Comparison of ENCODE assay signal across 16 cellular contexts in genomic region chr3:166205158-166205557, GRCh38.
A peak's percentile ranks its signal among the peaks of the same experiment; 100 is the strongest.
DNase-seq lines count a peak whose midpoint lies in the region; ATAC-seq and TF ChIP-seq lines count a peak whose summit lies in the region.
"Had no signal": no experiment of that assay in that cellular context is flagged by ENCODE, and none has a peak within 500 bp of the region (broad histone marks: within the 10 kb centered on the region; RNA-seq: fewer than 3 reads in every experiment).

No MANE protein-coding gene starts in this region.

- H3K36me3 Mint-ChIP-seq in activated CD8-positive, alpha-beta T cell treated with anti-CD3 and anti-CD28 coated beads for 36 hours (ENCODE audit: low read depth) = no peaks in the 10 kb centered on the region
- H3K36me3 Mint-ChIP-seq: CD4-positive, CD25-positive, alpha-beta regulatory T cell; CD8-positive, alpha-beta T cell had no signal

- H3K27me3 ChIP-seq in PC-3 (ENCODE audit: low read length) (no peaks in the 10 kb centered on the region), sigmoid colon (no peaks in the 10 kb centered on the region)

- ATAC-seq in PC-3 (peak; percentile 38; the same call in 1 of the 2 replicates), left colon (peak; percentile 61)
- ATAC-seq in activated CD8-positive, alpha-beta T cell treated with anti-CD3 and anti-CD28 coated beads for 36 hours = no peak
- ATAC-seq: CD8-positive, alpha-beta T cell; GM12878 had no signal

- no TSS peak for BruUV-seq in PC-3 (replicated peaks; lab: Mats Ljungman, UMichigan)

- H3K9me2 ChIP-seq in PC-3 (replicated peaks; ENCODE audit: low read length) = no peaks in the 10 kb centered on the region

- H4K20me1 ChIP-seq in PC-3 (ENCODE audit: low read length) = no peaks in the 10 kb centered on the region

- 15 to 51% methylated on average over 7 of the region's 7 CpGs for WGBS in sigmoid colon, 2 donors

- H3K4me1 ChIP-seq in PC-3 (ENCODE audit: insufficient read depth, low read length) (no peaks in the 10 kb centered on the region), sigmoid colon (no peaks in the 10 kb centered on the region)

- TF ChIP-seq POLR2A in sigmoid colon (IDR thresholded peaks at IDR 0.05) = no peak

- H3K9me3 ChIP-seq in PC-3 (ENCODE audit: low read length) (no peaks in the 10 kb centered on the region), sigmoid colon (no peaks in the 10 kb centered on the region)

- H3K4me3 ChIP-seq in PC-3 (ENCODE audit: low read length) (no peak overlapping the region), sigmoid colon (no peak overlapping the region)
- H3K4me3 ChIP-seq: GM12878, GM23248 had no signal

- no peak overlapping the region for H3K9ac ChIP-seq in PC-3 (ENCODE audit: low read length)
- H3K9ac ChIP-seq: GM23248 had no signal

- POLR2A ChIA-PET in PC-3 (lab: Charles Lee; ENCODE audit: unreplicated experiment) = no interaction called here
- POLR2A ChIA-PET in activated CD8-positive, alpha-beta T cell treated with anti-CD3 and anti-CD28 coated beads for 36 hours (lab: Charles Lee) = no interaction called here

- no peak overlapping the region; the same call in 1 of the 2 replicates for H2AFZ ChIP-seq in PC-3 (ENCODE audit: low read length)
- H2AFZ ChIP-seq: GM23248 had no signal

- peak; percentile 24 for DNase-seq in DMS53 (lab: John Stamatoyannopoulos, UW)
- no peak for DNase-seq in PC-3
- no peak for DNase-seq in left colon
- DNase-seq in NCI-H226 = no peak
- no peak for DNase-seq in activated CD8-positive, alpha-beta T cell treated with anti-CD3 and anti-CD28 coated beads for 36 hours
- no peak for DNase-seq in sigmoid colon
- DNase-seq: CD4-positive, CD25-positive, alpha-beta regulatory T cell; CD8-positive, alpha-beta T cell; DMS79; EL; GDM1; GM23248; H7; HCEC 1CT had no signal

- no peaks in the 10 kb centered on the region for H3K4me1 Mint-ChIP-seq in activated CD8-positive, alpha-beta T cell treated with anti-CD3 and anti-CD28 coated beads for 36 hours (ENCODE audit: low read depth)
- H3K4me1 Mint-ChIP-seq: CD4-positive, CD25-positive, alpha-beta regulatory T cell had no signal

- H3F3A ChIP-seq in PC-3 (ENCODE audit: low read length, unreplicated experiment) = no peaks in the 10 kb centered on the region

- intact Hi-C loops in PC-3 (cut with micrococcal nuclease) (no loop called here), left colon (cut with DNase I, micrococcal nuclease) (no loop called here), sigmoid colon (cut with DNase I) (no loop called here)
- intact Hi-C loops in activated CD8-positive, alpha-beta T cell treated with anti-CD3 and anti-CD28 coated beads for 36 hours (cut with micrococcal nuclease) = no loop called here

- H3K36me3 ChIP-seq in PC-3 (ENCODE audit: low read depth, low read length) (no peaks in the 10 kb centered on the region), sigmoid colon (no peaks in the 10 kb centered on the region)

- no peak overlapping the region for H3K27ac Mint-ChIP-seq in activated CD8-positive, alpha-beta T cell treated with anti-CD3 and anti-CD28 coated beads for 36 hours
- H3K27ac Mint-ChIP-seq: CD4-positive, CD25-positive, alpha-beta regulatory T cell; CD8-positive, alpha-beta T cell had no signal

- CTCF ChIA-PET in PC-3 (lab: Charles Lee) = no interaction called here
- CTCF ChIA-PET in activated CD8-positive, alpha-beta T cell treated with anti-CD3 and anti-CD28 coated beads for 36 hours (lab: Charles Lee) = interaction anchor here (0.6 kb wide), 1 partner anchor 402 kb away, joined by 3 read pairs; no protein-coding TSS in a partner anchor

- peaks cover 3% of the 10 kb centered on the region for H3K9me3 Mint-ChIP-seq in activated CD8-positive, alpha-beta T cell treated with anti-CD3 and anti-CD28 coated beads for 36 hours

- no peak overlapping the region for H3K4me2 ChIP-seq in PC-3 (ENCODE audit: low read length)

- H3K27ac ChIP-seq in PC-3 (ENCODE audit: low read length) = no peak overlapping the region
- no peak overlapping the region for H3K27ac ChIP-seq in sigmoid colon
- H3K27ac ChIP-seq: C4-2B, GM23248 had no signal

- no peak for TF ChIP-seq EP300 in sigmoid colon (IDR thresholded peaks at IDR 0.05)

- no peak overlapping the region for H3K4me3 Mint-ChIP-seq in activated CD8-positive, alpha-beta T cell treated with anti-CD3 and anti-CD28 coated beads for 36 hours
- H3K4me3 Mint-ChIP-seq: CD4-positive, CD25-positive, alpha-beta regulatory T cell; CD8-positive, alpha-beta T cell had no signal

- H3K27me3 Mint-ChIP-seq in activated CD8-positive, alpha-beta T cell treated with anti-CD3 and anti-CD28 coated beads for 36 hours = no peaks in the 10 kb centered on the region
- H3K27me3 Mint-ChIP-seq: CD4-positive, CD25-positive, alpha-beta regulatory T cell had no signal

- no peaks in the 10 kb centered on the region for H3K79me2 ChIP-seq in PC-3 (ENCODE audit: low read length)

- TF ChIP-seq CTCF in PC-3 (conservative IDR thresholded peaks at IDR 0.05; ENCODE audit: low read depth, low read length) = no peak
- TF ChIP-seq CTCF in activated CD8-positive, alpha-beta T cell treated with anti-CD3 and anti-CD28 coated beads for 36 hours (IDR thresholded peaks at IDR 0.05) = no peak
- no peak for TF ChIP-seq CTCF in sigmoid colon (IDR thresholded peaks at IDR 0.05)
